In genomic region chr1:205396972-205397616, GRCh38 we compare ENCODE assay signal across 9 cellular contexts. TPM values are rescaled to one million over a fixed set of nuclear protein-coding genes. Genes with fewer than 3 reads are reported as not detected.
DNase-seq lines count a peak whose midpoint lies in the region; ATAC-seq and TF ChIP-seq lines count a peak whose summit lies in the region.
"Had no signal": no experiment of that assay in that cellular context is flagged by ENCODE, and none has a peak within 500 bp of the region (broad histone marks: within the 10 kb centered on the region; RNA-seq: fewer than 3 reads in every experiment).

No MANE protein-coding gene starts in this region.

- peak; percentile 67 for TF ChIP-seq CTCF in LNCaP clone FGC (IDR thresholded peaks at IDR 0.05; ENCODE audit: control insufficient read depth, extremely low read depth, insufficient read depth)
- peak; percentile 73 for TF ChIP-seq CTCF in OCI-LY1 (IDR thresholded peaks at IDR 0.05; ENCODE audit: low read length)
- TF ChIP-seq CTCF in left lung (IDR thresholded peaks at IDR 0.05) = peak; percentile 53 to 56

- H3K79me2 ChIP-seq in OCI-LY1 (ENCODE audit: insufficient read depth, low read length) = no peaks in the 10 kb centered on the region

- DNase-seq in NOMO-1 (lab: John Stamatoyannopoulos, UW; ENCODE audit: unreplicated experiment in 2 of 2) = peak; percentile 11 to 65
- no peak for DNase-seq in NOMO-1 treated with dmso at 0.1 percent for 144 hours (lab: John Stamatoyannopoulos, UW; ENCODE audit: unreplicated experiment)
- no peak for DNase-seq in LNCaP clone FGC (ENCODE audit: low read depth)
- DNase-seq in cerebellum (ENCODE audit: low spot score) = peak; percentile 84
- no peak for DNase-seq in left lung
- DNase-seq in NCI-H1048 (lab: John Stamatoyannopoulos, UW) = no peak

- H3K4me3 ChIP-seq in LNCaP clone FGC (ENCODE audit: low read depth, low read length) (no peak overlapping the region), OCI-LY1 (ENCODE audit: low read depth, low read length, poor library complexity, severe bottlenecking) (no peak overlapping the region), left lung (no peak overlapping the region)
- H3K4me3 ChIP-seq: BLaER1 treated with 17β-estradiol and CSF1 and Interleukin-3, amounts not matched to agents 10 nM and 100 nM had no signal

- H2AFZ ChIP-seq in OCI-LY1 (ENCODE audit: low read length) = no peak overlapping the region

- no peaks in the 10 kb centered on the region for H3K9me2 ChIP-seq in OCI-LY1 (ENCODE audit: low read depth, low read length)

- H3K9me3 ChIP-seq in OCI-LY1 (ENCODE audit: low read length) (no peaks in the 10 kb centered on the region), left lung (no peaks in the 10 kb centered on the region)

- H3K4me2 ChIP-seq in OCI-LY1 (ENCODE audit: low read length) = no peak overlapping the region

- no peaks in the 10 kb centered on the region for H4K20me1 ChIP-seq in OCI-LY1 (ENCODE audit: insufficient read depth, low read length)
- H4K20me1 ChIP-seq: BLaER1 treated with 17β-estradiol and CSF1 and Interleukin-3, amounts not matched to agents 10 nM and 100 nM had no signal

- H3K36me3 ChIP-seq in OCI-LY1 (ENCODE audit: insufficient read depth, low read length) (no peaks in the 10 kb centered on the region), left lung (no peaks in the 10 kb centered on the region)
- H3K36me3 ChIP-seq: BLaER1 treated with 17β-estradiol and CSF1 and Interleukin-3, amounts not matched to agents 10 nM and 100 nM had no signal

- H3K27me3 ChIP-seq in OCI-LY1 (ENCODE audit: insufficient read depth, low read length) = no peaks in the 10 kb centered on the region
- H3K27me3 ChIP-seq in left lung = peaks cover 0 to 20% of the 10 kb centered on the region in 2 donors
- H3K27me3 ChIP-seq: BLaER1 treated with 17β-estradiol and CSF1 and Interleukin-3, amounts not matched to agents 10 nM and 100 nM had no signal

- ATAC-seq in left lung = peak; percentile 96
- no peak for ATAC-seq in HG03460 (IDR thresholded peaks at IDR 0.05; ENCODE audit: unreplicated experiment)

- no peak overlapping the region for H3K9ac ChIP-seq in OCI-LY1 (ENCODE audit: low read length)
- H3K9ac ChIP-seq: BLaER1 treated with 17β-estradiol and CSF1 and Interleukin-3, amounts not matched to agents 10 nM and 100 nM had no signal

- intact Hi-C loops in left lung (cut with DNase I) = no loop called here

- H3F3A ChIP-seq in OCI-LY1 (ENCODE audit: insufficient read depth, low read length) = no peaks in the 10 kb centered on the region

- H3K27ac ChIP-seq in OCI-LY1 (ENCODE audit: low read depth, low read length, poor library complexity, severe bottlenecking) = no peak overlapping the region
- no peak overlapping the region for H3K27ac ChIP-seq in left lung
- H3K27ac ChIP-seq: BLaER1 treated with 17β-estradiol and CSF1 and Interleukin-3, amounts not matched to agents 10 nM and 100 nM had no signal

- H3K4me1 ChIP-seq in OCI-LY1 (ENCODE audit: insufficient read depth, low read length, severe bottlenecking) (no peaks in the 10 kb centered on the region), left lung (no peaks in the 10 kb centered on the region)

RNA-seq across cellular contexts. Expression of gene LEMD1, which starts 24.8 kb away (rescaled TPM):
- total RNA-seq in cerebellum (6.1 TPM), left lung (1 to 10 TPM; 2.1 to 2.2 TPM)

RNA-seq across cellular contexts. Expression of gene KLHDC8A, which starts 40.4 kb away (rescaled TPM):
- total RNA-seq in cerebellum (28.9 TPM), left lung (under 1 TPM in 1 of 2 donors, not detected in 1; 0.32 TPM)

RNA-seq across cellular contexts. Expression of gene BLACAT1, which starts 58.8 kb away (rescaled TPM):
- total RNA-seq in cerebellum (2.5 TPM), left lung (1 to 10 TPM in 1 of 2 donors, under 1 TPM in 1; 0.55 to 2.7 TPM)

Comparison
In these comparisons a context has a peak if more than half of its experiments do, and no peak if none do; other contexts are left out.
1. DNase-seq: peak in NOMO-1 (2 of 2) and cerebellum (single experiment); none in NOMO-1 treated with dmso at 0.1 percent for 144 hours (single experiment), LNCaP clone FGC (single experiment), left lung (0 of 2) and NCI-H1048 (single experiment).
2. RNA of gene KLHDC8A, which starts 40.4 kb away (total RNA-seq): 28.9 TPM in cerebellum (single experiment); 0.32 TPM in left lung; every median in the first group is over 10 times any median in the second.
3. Peak in every context shown above with its lines, with median percentiles within 50 percentile points of each other: CTCF ChIP-seq.